Comparison of ENCODE assay signal across 2 cellular contexts in genomic region chr10:110619514-110619913, GRCh38.
TF ChIP-seq lines count a peak whose summit lies in the region.

No MANE protein-coding gene starts in this region.

TF ChIP-seq in HEK293, 187 proteins besides CTCF, POLR2A, EP300 and RAD21 (continued from another document):
- TF ChIP-seq, protein P1, sequence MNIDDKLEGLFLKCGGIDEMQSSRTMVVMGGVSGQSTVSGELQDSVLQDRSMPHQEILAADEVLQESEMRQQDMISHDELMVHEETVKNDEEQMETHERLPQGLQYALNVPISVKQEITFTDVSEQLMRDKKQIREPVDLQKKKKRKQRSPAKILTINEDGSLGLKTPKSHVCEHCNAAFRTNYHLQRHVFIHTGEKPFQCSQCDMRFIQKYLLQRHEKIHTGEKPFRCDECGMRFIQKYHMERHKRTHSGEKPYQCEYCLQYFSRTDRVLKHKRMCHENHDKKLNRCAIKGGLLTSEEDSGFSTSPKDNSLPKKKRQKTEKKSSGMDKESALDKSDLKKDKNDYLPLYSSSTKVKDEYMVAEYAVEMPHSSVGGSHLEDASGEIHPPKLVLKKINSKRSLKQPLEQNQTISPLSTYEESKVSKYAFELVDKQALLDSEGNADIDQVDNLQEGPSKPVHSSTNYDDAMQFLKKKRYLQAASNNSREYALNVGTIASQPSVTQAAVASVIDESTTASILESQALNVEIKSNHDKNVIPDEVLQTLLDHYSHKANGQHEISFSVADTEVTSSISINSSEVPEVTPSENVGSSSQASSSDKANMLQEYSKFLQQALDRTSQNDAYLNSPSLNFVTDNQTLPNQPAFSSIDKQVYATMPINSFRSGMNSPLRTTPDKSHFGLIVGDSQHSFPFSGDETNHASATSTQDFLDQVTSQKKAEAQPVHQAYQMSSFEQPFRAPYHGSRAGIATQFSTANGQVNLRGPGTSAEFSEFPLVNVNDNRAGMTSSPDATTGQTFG (tag by site-specific recombination; IDR thresholded peaks at IDR 0.05; ENCODE audit: borderline replicate concordance), result no peak
- TF ChIP-seq ZNF221 (tag by site-specific recombination; IDR thresholded peaks at IDR 0.05; ENCODE audit: borderline replicate concordance) (no peak), ZNF629 (tag by site-specific recombination; IDR thresholded peaks at IDR 0.05) (no peak), ZNF211 (tag by site-specific recombination; IDR thresholded peaks at IDR 0.05; ENCODE audit: low read depth) (no peak), ZIC2 (tag by site-specific recombination; IDR thresholded peaks at IDR 0.05) (peak; percentile 50), ZBTB8A (tag by site-specific recombination; IDR thresholded peaks at IDR 0.05) (0 out of 2 replicates have a peak, but pooled peaks have one; percentile 6), ZNF140 (tag by site-specific recombination; IDR thresholded peaks at IDR 0.05) (no peak), ZNF521 (tag by site-specific recombination; IDR thresholded peaks at IDR 0.05) (no peak)
- TF ChIP-seq, protein P2, sequence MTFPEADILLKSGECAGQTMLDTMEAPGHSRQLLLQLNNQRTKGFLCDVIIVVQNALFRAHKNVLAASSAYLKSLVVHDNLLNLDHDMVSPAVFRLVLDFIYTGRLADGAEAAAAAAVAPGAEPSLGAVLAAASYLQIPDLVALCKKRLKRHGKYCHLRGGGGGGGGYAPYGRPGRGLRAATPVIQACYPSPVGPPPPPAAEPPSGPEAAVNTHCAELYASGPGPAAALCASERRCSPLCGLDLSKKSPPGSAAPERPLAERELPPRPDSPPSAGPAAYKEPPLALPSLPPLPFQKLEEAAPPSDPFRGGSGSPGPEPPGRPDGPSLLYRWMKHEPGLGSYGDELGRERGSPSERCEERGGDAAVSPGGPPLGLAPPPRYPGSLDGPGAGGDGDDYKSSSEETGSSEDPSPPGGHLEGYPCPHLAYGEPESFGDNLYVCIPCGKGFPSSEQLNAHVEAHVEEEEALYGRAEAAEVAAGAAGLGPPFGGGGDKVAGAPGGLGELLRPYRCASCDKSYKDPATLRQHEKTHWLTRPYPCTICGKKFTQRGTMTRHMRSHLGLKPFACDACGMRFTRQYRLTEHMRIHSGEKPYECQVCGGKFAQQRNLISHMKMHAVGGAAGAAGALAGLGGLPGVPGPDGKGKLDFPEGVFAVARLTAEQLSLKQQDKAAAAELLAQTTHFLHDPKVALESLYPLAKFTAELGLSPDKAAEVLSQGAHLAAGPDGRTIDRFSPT (tag by site-specific recombination; IDR thresholded peaks at IDR 0.05), result no peak

TF ChIP-seq in K562, 482 proteins besides CTCF, POLR2A, EP300 and RAD21 (continued from another document):
- TF ChIP-seq FOXP4 (CRISPR knock-in tag; IDR thresholded peaks at IDR 0.05; ENCODE audit: borderline replicate concordance) (no peak), MYNN (IDR thresholded peaks at IDR 0.05) (no peak), MYNN (CRISPR knock-in tag; IDR thresholded peaks at IDR 0.05) (no peak)
TF ChIP-seq in K562: peak in this region for 1.
